Comparison of ENCODE assay signal across 30 cellular contexts in the genomic region with DNA sequence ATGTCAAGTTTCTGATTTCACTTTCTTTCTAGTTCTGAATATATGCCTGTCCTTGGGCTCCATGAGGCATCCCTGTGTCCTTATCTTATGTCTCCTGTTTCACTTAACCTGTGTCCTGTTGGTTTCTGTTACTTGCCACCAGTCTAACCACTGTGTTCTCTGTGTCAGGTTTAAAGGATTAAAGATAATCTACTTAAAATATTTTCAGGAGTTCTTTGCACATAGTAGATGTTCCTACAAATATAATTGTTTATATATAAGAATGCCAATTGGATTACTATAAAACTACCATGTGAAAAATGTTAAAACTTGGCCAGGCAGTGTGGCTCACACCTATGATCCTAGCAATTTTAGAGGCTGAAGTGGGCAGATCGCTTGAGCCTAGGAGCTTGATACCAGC.
"Had no signal": no experiment of that assay in that cellular context is flagged by ENCODE, and none has a peak within 500 bp of the region (broad histone marks: within the 10 kb centered on the region; RNA-seq: fewer than 3 reads in every experiment).

No MANE protein-coding gene starts in this region.

- H3K4me1 Mint-ChIP-seq: activated CD4-positive, alpha-beta T cell treated with anti-CD3 and anti-CD28 coated beads for 36 hours; activated CD4-positive, alpha-beta T cell treated with anti-CD3 and anti-CD28 coated beads, Interleukin-2, amount 10 ng/mL, durations not matched to agents 24 days and 14 days; activated CD8-positive, alpha-beta memory T cell treated with anti-CD3 and anti-CD28 coated beads, Interleukin-2, amount 10 ng/mL, durations not matched to agents 7 days and 5 days; activated naive CD4-positive, alpha-beta T cell treated with anti-CD3 and anti-CD28 coated beads, Interleukin-2, amount 50 U/mL, for 24 hours; activated naive CD8-positive, alpha-beta T cell treated with anti-CD3 and anti-CD28 coated beads for 36 hours; activated naive CD8-positive, alpha-beta T cell treated with anti-CD3 and anti-CD28 coated beads, Interleukin-2, amount 50 U/mL, for 24 hours; brain; central memory CD8-positive, alpha-beta T cell had no signal

- H3K9me3 Mint-ChIP-seq: activated CD4-positive, alpha-beta memory T cell treated with anti-CD3 and anti-CD28 coated beads for 36 hours; activated CD4-positive, alpha-beta T cell treated with anti-CD3 and anti-CD28 coated beads, Interleukin-2, amount 10 ng/mL, durations not matched to agents 24 days and 14 days; activated naive CD4-positive, alpha-beta T cell treated with anti-CD3 and anti-CD28 coated beads for 36 hours; activated naive CD4-positive, alpha-beta T cell treated with anti-CD3 and anti-CD28 coated beads, Interleukin-2, amount 50 U/mL, for 24 hours; activated naive CD8-positive, alpha-beta T cell treated with anti-CD3 and anti-CD28 coated beads for 36 hours; activated naive CD8-positive, alpha-beta T cell treated with anti-CD3 and anti-CD28 coated beads, Interleukin-2, amount 50 U/mL, for 24 hours; activated T-helper 1 cell treated with anti-CD3 and anti-CD28 coated beads, Interleukin-12 subunit alpha, Interleukin-12 subunit beta, Interleukin-2, Interleukin-4 antibody, amounts not matched to agents 30 ng/mL and 10 ng/mL and 1 ng/mL, durations not matched to agents 14 hours and 24 hours and 36 hours; activated T-helper 2 cell treated with anti-CD3 and anti-CD28 coated beads, Interferon-gamma antibody, Interleukin-2, Interleukin-4, amounts not matched to agents 10 μg/mL and 5 μg/mL and 100 μg/mL, durations not matched to agents 14 hours and 24 hours and 36 hours; brain; effector memory CD8-positive, alpha-beta T cell had no signal

- ATAC-seq: activated CD4-positive, alpha-beta T cell treated with anti-CD3 and anti-CD28 coated beads for 36 hours; activated CD8-positive, alpha-beta memory T cell treated with anti-CD3 and anti-CD28 coated beads, Interleukin-2, amount 10 ng/mL, durations not matched to agents 7 days and 5 days; activated CD8-positive, alpha-beta T cell treated with anti-CD3 and anti-CD28 coated beads, Interleukin-2, amount 10 ng/mL, durations not matched to agents 7 days and 5 days; activated naive CD8-positive, alpha-beta T cell treated with anti-CD3 and anti-CD28 coated beads, Interleukin-2, amount 50 U/mL, for 24 hours; effector memory CD8-positive, alpha-beta T cell; foreskin keratinocyte; gastrocnemius medialis; heart right ventricle had no signal

- H3K27me3 Mint-ChIP-seq: activated CD4-positive, alpha-beta memory T cell treated with anti-CD3 and anti-CD28 coated beads for 36 hours; activated CD4-positive, alpha-beta T cell treated with anti-CD3 and anti-CD28 coated beads for 36 hours; activated CD4-positive, alpha-beta T cell treated with anti-CD3 and anti-CD28 coated beads, Interleukin-2, amount 10 ng/mL, durations not matched to agents 24 days and 14 days; activated CD8-positive, alpha-beta memory T cell treated with anti-CD3 and anti-CD28 coated beads, Interleukin-2, amount 10 ng/mL, durations not matched to agents 7 days and 5 days; activated naive CD4-positive, alpha-beta T cell treated with anti-CD3 and anti-CD28 coated beads, Interleukin-2, amount 50 U/mL, for 24 hours; activated naive CD8-positive, alpha-beta T cell treated with anti-CD3 and anti-CD28 coated beads for 36 hours; activated naive CD8-positive, alpha-beta T cell treated with anti-CD3 and anti-CD28 coated beads, Interleukin-2, amount 50 U/mL, for 24 hours; brain; central memory CD8-positive, alpha-beta T cell; effector memory CD8-positive, alpha-beta T cell had no signal

- H3K4me3 Mint-ChIP-seq: activated CD4-positive, alpha-beta memory T cell treated with anti-CD3 and anti-CD28 coated beads for 36 hours; activated CD4-positive, alpha-beta T cell treated with anti-CD3 and anti-CD28 coated beads for 36 hours; activated CD4-positive, alpha-beta T cell treated with anti-CD3 and anti-CD28 coated beads, Interleukin-2, amount 10 ng/mL, durations not matched to agents 24 days and 14 days; activated CD8-positive, alpha-beta memory T cell treated with anti-CD3 and anti-CD28 coated beads, Interleukin-2, amount 10 ng/mL, durations not matched to agents 7 days and 5 days; activated CD8-positive, alpha-beta T cell treated with anti-CD3 and anti-CD28 coated beads, Interleukin-2, amount 10 ng/mL, durations not matched to agents 7 days and 5 days; activated naive CD4-positive, alpha-beta T cell treated with anti-CD3 and anti-CD28 coated beads for 36 hours; activated naive CD4-positive, alpha-beta T cell treated with anti-CD3 and anti-CD28 coated beads, Interleukin-2, amount 50 U/mL, for 24 hours; activated naive CD8-positive, alpha-beta T cell treated with anti-CD3 and anti-CD28 coated beads for 36 hours; activated naive CD8-positive, alpha-beta T cell treated with anti-CD3 and anti-CD28 coated beads, Interleukin-2, amount 50 U/mL, for 24 hours; activated T-helper 1 cell treated with anti-CD3 and anti-CD28 coated beads, Interleukin-12 subunit alpha, Interleukin-12 subunit beta, Interleukin-2, Interleukin-4 antibody, amounts not matched to agents 30 ng/mL and 10 ng/mL and 1 ng/mL, durations not matched to agents 14 hours and 24 hours and 36 hours; brain; central memory CD8-positive, alpha-beta T cell; effector memory CD8-positive, alpha-beta T cell had no signal

- H3K27ac Mint-ChIP-seq: activated CD4-positive, alpha-beta memory T cell treated with anti-CD3 and anti-CD28 coated beads for 36 hours; activated CD4-positive, alpha-beta T cell treated with anti-CD3 and anti-CD28 coated beads for 36 hours; activated CD4-positive, alpha-beta T cell treated with anti-CD3 and anti-CD28 coated beads, Interleukin-2, amount 10 ng/mL, durations not matched to agents 24 days and 14 days; activated CD8-positive, alpha-beta memory T cell treated with anti-CD3 and anti-CD28 coated beads, Interleukin-2, amount 10 ng/mL, durations not matched to agents 7 days and 5 days; activated CD8-positive, alpha-beta T cell treated with anti-CD3 and anti-CD28 coated beads, Interleukin-2, amount 10 ng/mL, durations not matched to agents 7 days and 5 days; activated naive CD4-positive, alpha-beta T cell treated with anti-CD3 and anti-CD28 coated beads for 36 hours; activated naive CD4-positive, alpha-beta T cell treated with anti-CD3 and anti-CD28 coated beads, Interleukin-2, amount 50 U/mL, for 24 hours; activated naive CD8-positive, alpha-beta T cell treated with anti-CD3 and anti-CD28 coated beads for 36 hours; activated naive CD8-positive, alpha-beta T cell treated with anti-CD3 and anti-CD28 coated beads, Interleukin-2, amount 50 U/mL, for 24 hours; activated T-helper 1 cell treated with anti-CD3 and anti-CD28 coated beads, Interleukin-12 subunit alpha, Interleukin-12 subunit beta, Interleukin-2, Interleukin-4 antibody, amounts not matched to agents 30 ng/mL and 10 ng/mL and 1 ng/mL, durations not matched to agents 14 hours and 24 hours and 36 hours; activated T-helper 2 cell treated with anti-CD3 and anti-CD28 coated beads, Interferon-gamma antibody, Interleukin-2, Interleukin-4, amounts not matched to agents 10 μg/mL and 5 μg/mL and 100 μg/mL, durations not matched to agents 14 hours and 24 hours and 36 hours; brain; effector memory CD8-positive, alpha-beta T cell had no signal

- DNase-seq: activated CD4-positive, alpha-beta memory T cell treated with anti-CD3 and anti-CD28 coated beads for 36 hours; activated CD4-positive, alpha-beta T cell treated with anti-CD3 and anti-CD28 coated beads for 36 hours; activated CD4-positive, alpha-beta T cell treated with anti-CD3 and anti-CD28 coated beads, Interleukin-2, amount 10 ng/mL, durations not matched to agents 24 days and 14 days; activated CD4-positive, CD25-positive, alpha-beta regulatory T cell; activated CD4-positive, CD25-positive, alpha-beta regulatory T cell treated with anti-CD3 and anti-CD28 coated beads, Interleukin-2, amount 50 U/mL, for 72 hours; activated CD8-positive, alpha-beta memory T cell treated with anti-CD3 and anti-CD28 coated beads, Interleukin-2, amount 10 ng/mL, durations not matched to agents 7 days and 5 days; activated CD8-positive, alpha-beta memory T cell treated with anti-CD3 and anti-CD28 coated beads, Interleukin-2, amount 50 U/mL, for 4 hours; activated CD8-positive, alpha-beta T cell treated with anti-CD3 and anti-CD28 coated beads, Interleukin-2, amount 10 ng/mL, durations not matched to agents 7 days and 5 days; activated effector memory CD4-positive, alpha-beta T cell treated with anti-CD3 and anti-CD28 coated beads, Interleukin-2, amount 50 U/mL, for 16 hours; activated naive CD4-positive, alpha-beta T cell treated with anti-CD3 and anti-CD28 coated beads for 36 hours; activated naive CD8-positive, alpha-beta T cell treated with anti-CD3 and anti-CD28 coated beads for 36 hours; activated naive CD8-positive, alpha-beta T cell treated with anti-CD3 and anti-CD28 coated beads, Interleukin-2, amount 50 U/mL, for 24 hours; activated T-cell treated with anti-CD3 and anti-CD28 coated beads, Interleukin-2, amount 50 U/mL, for 1 hour; activated T-cell treated with anti-CD3 and anti-CD28 coated beads, Interleukin-2, amount 50 U/mL, for 48 hours; adrenal gland; cortex of kidney; dermis blood vessel endothelial cell; effector CD4-positive, alpha-beta T cell; effector memory CD8-positive, alpha-beta T cell; erythroblast; foreskin keratinocyte; gastrocnemius medialis; glutamatergic neuron; heart right ventricle; T-helper 2 cell had no signal

- H3K36me3 Mint-ChIP-seq: activated CD4-positive, alpha-beta memory T cell treated with anti-CD3 and anti-CD28 coated beads for 36 hours; activated CD8-positive, alpha-beta memory T cell treated with anti-CD3 and anti-CD28 coated beads, Interleukin-2, amount 10 ng/mL, durations not matched to agents 7 days and 5 days; activated naive CD4-positive, alpha-beta T cell treated with anti-CD3 and anti-CD28 coated beads, Interleukin-2, amount 50 U/mL, for 24 hours; activated naive CD8-positive, alpha-beta T cell treated with anti-CD3 and anti-CD28 coated beads for 36 hours; brain had no signal
